1 cellular context compared by ENCODE assay signal in genomic region chr15:78056714-78057269, GRCh38.
TF ChIP-seq lines count a peak whose summit lies in the region.

No MANE protein-coding gene starts in this region.

TF ChIP-seq in WTC11, 78 proteins besides CTCF, POLR2A, EP300 and RAD21 (continued from another document):
- no peak for TF ChIP-seq RELA (CRISPR knock-in tag; IDR thresholded peaks at IDR 0.05; ENCODE audit: borderline replicate concordance)
